14 cellular contexts compared by ENCODE assay signal in the genomic region with DNA sequence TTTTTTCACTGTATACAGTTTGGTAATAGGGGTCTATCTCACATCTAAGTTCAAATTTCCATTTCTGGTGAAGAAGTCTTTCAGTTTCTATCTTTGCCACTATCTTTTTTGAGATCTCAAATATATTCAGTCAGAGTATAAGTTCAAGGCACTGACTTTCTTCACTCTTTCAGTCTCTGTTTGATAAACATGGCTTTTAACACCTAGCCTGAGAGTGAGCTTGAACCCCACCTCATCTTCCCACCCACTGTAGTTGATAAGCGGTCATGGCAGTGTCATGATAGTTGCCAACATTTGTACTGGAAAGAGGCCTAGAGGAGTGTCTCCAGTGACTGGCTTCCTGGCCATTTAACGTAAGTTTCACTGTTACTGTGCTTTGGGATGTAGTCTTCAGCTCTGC. TPM values are rescaled to one million over a fixed set of nuclear protein-coding genes. Genes with fewer than 3 reads are reported as not detected.
DNase-seq lines count a peak whose midpoint lies in the region; ATAC-seq and TF ChIP-seq lines count a peak whose summit lies in the region.
"Had no signal": no experiment of that assay in that cellular context is flagged by ENCODE, and none has a peak within 500 bp of the region (broad histone marks: within the 10 kb centered on the region; RNA-seq: fewer than 3 reads in every experiment).

No MANE protein-coding gene starts in this region.

- no peak overlapping the region for H3K27ac ChIP-seq in CD4-positive, CD25-positive, alpha-beta regulatory T cell (ENCODE audit: insufficient read depth, low read length, poor library complexity, severe bottlenecking)
- H3K27ac ChIP-seq in gastroesophageal sphincter, result no peak overlapping the region
- H3K27ac ChIP-seq: foreskin keratinocyte, parathyroid adenoma, thoracic aorta had no signal

- H3K9me3 Mint-ChIP-seq in CD4-positive, CD25-positive, alpha-beta regulatory T cell, result no peaks in the 10 kb centered on the region
- H3K9me3 Mint-ChIP-seq in T-helper 2 cell treated with Interferon-gamma antibody and Interleukin-4, amounts not matched to agents 5 μg/mL and 100 μg/mL, for 36 hours, result no peaks in the 10 kb centered on the region
- H3K9me3 Mint-ChIP-seq: effector memory CD8-positive, alpha-beta T cell had no signal

- H3K27me3 Mint-ChIP-seq in CD4-positive, CD25-positive, alpha-beta regulatory T cell, result no peaks in the 10 kb centered on the region
- H3K27me3 Mint-ChIP-seq in T-helper 2 cell treated with Interferon-gamma antibody and Interleukin-4, amounts not matched to agents 5 μg/mL and 100 μg/mL, for 36 hours (ENCODE audit: low read depth), result no peaks in the 10 kb centered on the region
- H3K27me3 Mint-ChIP-seq: effector memory CD8-positive, alpha-beta T cell had no signal

- no peaks in the 10 kb centered on the region for H3K9me3 ChIP-seq in CD4-positive, CD25-positive, alpha-beta regulatory T cell (ENCODE audit: control insufficient read depth in 2 of 2, low read length in 2 of 2)
- no peaks in the 10 kb centered on the region for H3K9me3 ChIP-seq in gastroesophageal sphincter
- H3K9me3 ChIP-seq: thoracic aorta had no signal

- no peak overlapping the region for H3K4me3 ChIP-seq in CD4-positive, CD25-positive, alpha-beta regulatory T cell (ENCODE audit: low read depth, low read length)
- no peak overlapping the region for H3K4me3 ChIP-seq in gastroesophageal sphincter
- H3K4me3 ChIP-seq: thoracic aorta had no signal

- no peaks in the 10 kb centered on the region for H3K36me3 Mint-ChIP-seq in CD4-positive, CD25-positive, alpha-beta regulatory T cell
- H3K36me3 Mint-ChIP-seq in T-helper 2 cell treated with Interferon-gamma antibody and Interleukin-4, amounts not matched to agents 5 μg/mL and 100 μg/mL, for 36 hours (ENCODE audit: low read depth), result no peaks in the 10 kb centered on the region

- no peaks in the 10 kb centered on the region for H3K4me1 ChIP-seq in CD4-positive, CD25-positive, alpha-beta regulatory T cell (ENCODE audit: control insufficient read depth, insufficient read depth, low read length, poor library complexity, severe bottlenecking)
- no peaks in the 10 kb centered on the region for H3K4me1 ChIP-seq in gastroesophageal sphincter
- H3K4me1 ChIP-seq: parathyroid adenoma had no signal

- H3K4me1 Mint-ChIP-seq in CD4-positive, CD25-positive, alpha-beta regulatory T cell, result peaks cover 0 to 18% (median 6%) of the 10 kb centered on the region in 4 donors
- peaks cover 41% of the 10 kb centered on the region for H3K4me1 Mint-ChIP-seq in T-helper 2 cell treated with Interferon-gamma antibody and Interleukin-4, amounts not matched to agents 5 μg/mL and 100 μg/mL, for 36 hours (ENCODE audit: low read depth)

- H3K36me3 ChIP-seq in CD4-positive, CD25-positive, alpha-beta regulatory T cell (ENCODE audit: control insufficient read depth, insufficient read depth, low read length), result no peaks in the 10 kb centered on the region
- no peaks in the 10 kb centered on the region for H3K36me3 ChIP-seq in gastroesophageal sphincter
- H3K36me3 ChIP-seq: thoracic aorta had no signal

- no peaks in the 10 kb centered on the region for H3K27me3 ChIP-seq in CD4-positive, CD25-positive, alpha-beta regulatory T cell (ENCODE audit: control insufficient read depth, insufficient read depth, low read length)
- no peaks in the 10 kb centered on the region for H3K27me3 ChIP-seq in gastroesophageal sphincter
- H3K27me3 ChIP-seq: foreskin keratinocyte had no signal

- no peak for TF ChIP-seq CTCF in gastroesophageal sphincter (IDR thresholded peaks at IDR 0.05)

- ATAC-seq in CD4-positive, CD25-positive, alpha-beta regulatory T cell (ENCODE audit: low read depth in 2 of 2), result no peak
- ATAC-seq in GM18868 (IDR thresholded peaks at IDR 0.05; ENCODE audit: unreplicated experiment), result peak; percentile 69
- peak; percentile 41 for ATAC-seq in left lobe of liver
- no peak for ATAC-seq in gastroesophageal sphincter
- ATAC-seq: effector memory CD8-positive, alpha-beta T cell; foreskin keratinocyte had no signal

- no peak for TF ChIP-seq POLR2A in gastroesophageal sphincter (IDR thresholded peaks at IDR 0.05)

- 90 to 94% methylated on average over 2 of the region's 2 CpGs for WGBS in gastroesophageal sphincter (ENCODE audit: low coverage in 1 of 2), 2 donors

- H3K27ac Mint-ChIP-seq in CD4-positive, CD25-positive, alpha-beta regulatory T cell, result peak overlapping the region; percentile 9 to 53 (median 37)
- peak overlapping the region; percentile 76 for H3K27ac Mint-ChIP-seq in T-helper 2 cell treated with Interferon-gamma antibody and Interleukin-4, amounts not matched to agents 5 μg/mL and 100 μg/mL, for 36 hours

- H3K4me3 Mint-ChIP-seq in CD4-positive, CD25-positive, alpha-beta regulatory T cell, result no peak overlapping the region
- H3K4me3 Mint-ChIP-seq in T-helper 2 cell treated with Interferon-gamma antibody and Interleukin-4, amounts not matched to agents 5 μg/mL and 100 μg/mL, for 36 hours, result peak overlapping the region; percentile 62
- H3K4me3 Mint-ChIP-seq: effector memory CD8-positive, alpha-beta T cell had no signal

- DNase-seq in CD4-positive, CD25-positive, alpha-beta regulatory T cell, result peak in 1 of 3 donors; percentile 45
- peak; percentile 65 for DNase-seq in T-helper 2 cell treated with Interferon-gamma antibody and Interleukin-4, amounts not matched to agents 5 μg/mL and 100 μg/mL, for 36 hours (ENCODE audit: low spot score)
- DNase-seq in left lobe of liver (ENCODE audit: low spot score), result no peak
- no peak for DNase-seq in inferior parietal cortex (ENCODE audit: extremely low spot score)
- DNase-seq in NCI-H2029 treated with DMSO at 0.1 percent for 48 hours (lab: John Stamatoyannopoulos, UW), result no peak
- DNase-seq in NCI-H226, result no peak
- DNase-seq: effector memory CD8-positive, alpha-beta T cell; foreskin keratinocyte; SW 1271 had no signal

- no peak for TF ChIP-seq EP300 in gastroesophageal sphincter (IDR thresholded peaks at IDR 0.05)

RNA-seq across cellular contexts. Expression of gene AGR3, which starts 41.2 kb away (rescaled TPM):
- total RNA-seq in CD4-positive, CD25-positive, alpha-beta regulatory T cell, result not detected
- polyA plus RNA-seq in CD4-positive, CD25-positive, alpha-beta regulatory T cell, result not detected
- total RNA-seq in left lobe of liver, result 0.28 TPM
- total RNA-seq in gastroesophageal sphincter, result 1 to 10 TPM in 1 of 4 donors, not detected in 3; 5.9 TPM
- total RNA-seq: cardiac septum, foreskin keratinocyte had no signal
- polyA plus RNA-seq: foreskin keratinocyte had no signal

Comparison
In these comparisons a context has a peak if more than half of its experiments do, and no peak if none do; other contexts are left out.
1. ATAC-seq: peak in GM18868 (single experiment) and left lobe of liver (single experiment); none in CD4-positive, CD25-positive, alpha-beta regulatory T cell (0 of 2) and gastroesophageal sphincter (single experiment).